Comparison of ENCODE assay signal across 18 cellular contexts in the genomic region with DNA sequence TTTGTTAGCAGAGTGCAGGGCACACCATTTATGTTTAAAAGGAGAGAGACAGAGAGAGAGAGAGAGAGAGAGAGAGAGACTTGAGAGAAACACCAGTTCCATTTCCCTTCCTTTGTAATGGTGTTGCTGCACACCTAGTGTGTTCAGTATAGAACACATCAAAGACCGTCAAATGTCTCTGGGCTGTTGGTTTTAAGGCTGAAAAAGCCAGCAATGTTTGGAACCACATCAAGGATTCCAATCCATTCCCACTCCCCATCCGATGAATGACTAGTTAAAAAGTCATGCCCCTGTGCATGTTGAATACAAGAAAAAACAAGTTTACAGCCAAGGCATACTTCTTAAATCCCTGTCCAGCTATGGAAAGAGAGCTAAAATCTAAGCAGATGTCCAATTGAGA.
A peak's percentile ranks its signal among the peaks of the same experiment; 100 is the strongest.
DNase-seq lines count a peak whose midpoint lies in the region; ATAC-seq and TF ChIP-seq lines count a peak whose summit lies in the region.
"Had no signal": no experiment of that assay in that cellular context is flagged by ENCODE, and none has a peak within 500 bp of the region (broad histone marks: within the 10 kb centered on the region; RNA-seq: fewer than 3 reads in every experiment).

No MANE protein-coding gene starts in this region.

- H3K27ac ChIP-seq in naive thymus-derived CD4-positive, alpha-beta T cell (ENCODE audit: low read depth, low read length): no peak overlapping the region
- H3K27ac ChIP-seq: HL-60, PC-9 had no signal

- peak overlapping the region; percentile 40 for H3K4me3 Mint-ChIP-seq in Caco-2 (ENCODE audit: unreplicated experiment)
- H3K4me3 Mint-ChIP-seq in naive thymus-derived CD4-positive, alpha-beta T cell: peak overlapping the region in 1 of 10 donors; percentile 41
- no peak overlapping the region for H3K4me3 Mint-ChIP-seq in activated T-cell treated with anti-CD3 and anti-CD28 coated beads, Interleukin-2, amount 50 U/mL, for 72 hours

- H3K4me3 ChIP-seq in Caco-2 (ENCODE audit: low read depth, low read length) (no peak overlapping the region), MG63 (no peak overlapping the region)
- no peak overlapping the region for H3K4me3 ChIP-seq in naive thymus-derived CD4-positive, alpha-beta T cell (ENCODE audit: low read length)
- H3K4me3 ChIP-seq: PC-9 had no signal

- no peaks in the 10 kb centered on the region for H3K27me3 ChIP-seq in Caco-2 (replicated peaks; ENCODE audit: control insufficient read depth, insufficient read depth, low read length)
- no peaks in the 10 kb centered on the region for H3K27me3 ChIP-seq in MG63
- H3K27me3 ChIP-seq in naive thymus-derived CD4-positive, alpha-beta T cell (ENCODE audit: control insufficient read depth in 2 of 2, insufficient read depth in 2 of 2, low read length in 2 of 2): no peaks in the 10 kb centered on the region

- H3K9me3 Mint-ChIP-seq in Caco-2 (ENCODE audit: unreplicated experiment): no peaks in the 10 kb centered on the region
- no peaks in the 10 kb centered on the region for H3K9me3 Mint-ChIP-seq in naive thymus-derived CD4-positive, alpha-beta T cell
- H3K9me3 Mint-ChIP-seq in activated T-cell treated with anti-CD3 and anti-CD28 coated beads, Interleukin-2, amount 50 U/mL, for 72 hours: no peaks in the 10 kb centered on the region

- peak; percentile 31 for ATAC-seq in naive thymus-derived CD4-positive, alpha-beta T cell
- no peak for ATAC-seq in activated T-cell treated with anti-CD3 and anti-CD28 coated beads, Interleukin-2, amount 50 U/mL, for 72 hours (replicated peaks in 1 of 2)
- no peak for ATAC-seq in HG03196 (IDR thresholded peaks at IDR 0.05; ENCODE audit: unreplicated experiment)

- H3K4me1 Mint-ChIP-seq in Caco-2 (ENCODE audit: low read depth, unreplicated experiment): no peaks in the 10 kb centered on the region
- peaks cover 7 to 35% (median 25%) of the 10 kb centered on the region in 7 donors for H3K4me1 Mint-ChIP-seq in naive thymus-derived CD4-positive, alpha-beta T cell
- peaks cover 13% of the 10 kb centered on the region for H3K4me1 Mint-ChIP-seq in activated T-cell treated with anti-CD3 and anti-CD28 coated beads, Interleukin-2, amount 50 U/mL, for 72 hours (ENCODE audit: low read depth)

- POLR2A ChIA-PET in Caco-2 (lab: Charles Lee): no interaction called here
- POLR2A ChIA-PET in naive thymus-derived CD4-positive, alpha-beta T cell (lab: Charles Lee): no interaction called here

- no peaks in the 10 kb centered on the region for H3K27me3 Mint-ChIP-seq in Caco-2 (ENCODE audit: insufficient read depth, unreplicated experiment)
- peaks cover 0 to 64% (median 3%) of the 10 kb centered on the region in 5 donors for H3K27me3 Mint-ChIP-seq in naive thymus-derived CD4-positive, alpha-beta T cell
- H3K27me3 Mint-ChIP-seq in activated T-cell treated with anti-CD3 and anti-CD28 coated beads, Interleukin-2, amount 50 U/mL, for 72 hours (ENCODE audit: low read depth): peaks cover 29% of the 10 kb centered on the region

- CTCF ChIA-PET in Caco-2 (lab: Charles Lee): no interaction called here
- CTCF ChIA-PET in naive thymus-derived CD4-positive, alpha-beta T cell (lab: Charles Lee): interaction anchor here (1.1 kb wide), 1 partner anchor 100 kb away, joined by 4 read pairs; no protein-coding TSS in a partner anchor

- no peaks in the 10 kb centered on the region for H3K4me1 ChIP-seq in Caco-2
- H3K4me1 ChIP-seq in naive thymus-derived CD4-positive, alpha-beta T cell (ENCODE audit: control insufficient read depth in 2 of 2, insufficient read depth in 2 of 2, low read length in 2 of 2): peaks cover 0 to 18% of the 10 kb centered on the region in 2 donors

- no TSS peak for BruUV-seq in Caco-2 (replicated peaks; lab: Mats Ljungman, UMichigan)

- no peak for DNase-seq in Caco-2
- peak; percentile 83 for DNase-seq in MG63
- peak; percentile 86 for DNase-seq in astrocyte of the hippocampus (ENCODE audit: low read depth, low spot score)
- DNase-seq in naive thymus-derived CD4-positive, alpha-beta T cell: no peak
- no peak for DNase-seq in activated CD4-positive, alpha-beta T cell treated with anti-CD3 and anti-CD28 coated beads, Interleukin-2, amount 50 U/mL, for 48 hours
- DNase-seq in activated T-cell treated with anti-CD3 and anti-CD28 coated beads, Interleukin-2, amount 50 U/mL, for 72 hours: no peak
- no peak for DNase-seq in NCI-H446 treated with DMSO at 0.1 percent for 48 hours (lab: John Stamatoyannopoulos, UW)
- DNase-seq: MV-4-11, NCI-H1417 treated with DMSO at 0.1 percent for 48 hours, NCI-H1930, NCI-H2171, NCI-H446, NCI-H748 treated with DMSO at 0.1 percent for 48 hours, PC-9, SHP77, SK-N-SH had no signal

- H3K36me3 Mint-ChIP-seq in Caco-2 (ENCODE audit: insufficient read depth, unreplicated experiment): peaks cover 4% of the 10 kb centered on the region
- H3K36me3 Mint-ChIP-seq in naive thymus-derived CD4-positive, alpha-beta T cell: no peaks in the 10 kb centered on the region
- no peaks in the 10 kb centered on the region for H3K36me3 Mint-ChIP-seq in activated T-cell treated with anti-CD3 and anti-CD28 coated beads, Interleukin-2, amount 50 U/mL, for 72 hours (ENCODE audit: insufficient read depth in 2 of 2)

- H3K36me3 ChIP-seq in Caco-2 (ENCODE audit: control insufficient read depth, insufficient read depth, low read length) (no peaks in the 10 kb centered on the region), MG63 (no peaks in the 10 kb centered on the region; the same call in 1 of the 2 replicates)
- no peaks in the 10 kb centered on the region for H3K36me3 ChIP-seq in naive thymus-derived CD4-positive, alpha-beta T cell (ENCODE audit: control insufficient read depth in 2 of 3, insufficient read depth in 3 of 3, low read length in 3 of 3)

- peak overlapping the region; percentile 25 for H3K27ac Mint-ChIP-seq in Caco-2 (ENCODE audit: unreplicated experiment)
- peak overlapping the region in 1 of 9 donors; percentile 18 for H3K27ac Mint-ChIP-seq in naive thymus-derived CD4-positive, alpha-beta T cell
- no peak overlapping the region for H3K27ac Mint-ChIP-seq in activated T-cell treated with anti-CD3 and anti-CD28 coated beads, Interleukin-2, amount 50 U/mL, for 72 hours

- H3K9me3 ChIP-seq in Caco-2 (no peaks in the 10 kb centered on the region), MG63 (no peaks in the 10 kb centered on the region)
- H3K9me3 ChIP-seq in naive thymus-derived CD4-positive, alpha-beta T cell (ENCODE audit: control insufficient read depth in 2 of 3, low read length in 3 of 3): no peaks in the 10 kb centered on the region
- H3K9me3 ChIP-seq: SK-N-SH had no signal

- intact Hi-C loops in Caco-2 (cut with micrococcal nuclease; ENCODE audit: unreplicated experiment): no loop called here
- intact Hi-C loops in naive thymus-derived CD4-positive, alpha-beta T cell (cut with micrococcal nuclease): no loop called here

- no peak for TF ChIP-seq CTCF in Caco-2 (IDR thresholded peaks at IDR 0.05; ENCODE audit: insufficient read depth in 1 of 2, low read depth in 1 of 2, low read length in 1 of 2, severe bottlenecking in 1 of 2, unreplicated experiment in 1 of 2)

Comparison
In these comparisons a context has a peak if more than half of its experiments do, and no peak if none do; other contexts are left out.
1. DNase-seq: peak in MG63 (single experiment) and astrocyte of the hippocampus (single experiment); none in Caco-2 (0 of 2), naive thymus-derived CD4-positive, alpha-beta T cell (0 of 9), activated CD4-positive, alpha-beta T cell treated with anti-CD3 and anti-CD28 coated beads, Interleukin-2, amount 50 U/mL, for 48 hours (0 of 2), activated T-cell treated with anti-CD3 and anti-CD28 coated beads, Interleukin-2, amount 50 U/mL, for 72 hours (0 of 2) and NCI-H446 treated with DMSO at 0.1 percent for 48 hours (single experiment).